In genomic region chr19:58403920-58404478, GRCh38 we compare ENCODE assay signal across 12 cellular contexts. TPM values are rescaled to one million over a fixed set of nuclear protein-coding genes. Genes with fewer than 3 reads are reported as not detected.
"Had no signal": no experiment of that assay in that cellular context is flagged by ENCODE, and none has a peak within 500 bp of the region (broad histone marks: within the 10 kb centered on the region; RNA-seq: fewer than 3 reads in every experiment).

No MANE protein-coding gene starts in this region.

RNA-seq across cellular contexts. Expression of gene RNF225, which starts 8.5 kb away (rescaled TPM):
- total RNA-seq: body of pancreas, cardiac septum, chondrocyte, epithelial cell of proximal tubule, heart right ventricle, lower lobe of right lung, mucosa of descending colon, osteoblast, right atrium auricular region, subcutaneous adipose tissue had no signal
- polyA plus RNA-seq: heart right ventricle, keratinocyte, thymus had no signal
